Comparison of ENCODE assay signal across 9 cellular contexts in the genomic region with DNA sequence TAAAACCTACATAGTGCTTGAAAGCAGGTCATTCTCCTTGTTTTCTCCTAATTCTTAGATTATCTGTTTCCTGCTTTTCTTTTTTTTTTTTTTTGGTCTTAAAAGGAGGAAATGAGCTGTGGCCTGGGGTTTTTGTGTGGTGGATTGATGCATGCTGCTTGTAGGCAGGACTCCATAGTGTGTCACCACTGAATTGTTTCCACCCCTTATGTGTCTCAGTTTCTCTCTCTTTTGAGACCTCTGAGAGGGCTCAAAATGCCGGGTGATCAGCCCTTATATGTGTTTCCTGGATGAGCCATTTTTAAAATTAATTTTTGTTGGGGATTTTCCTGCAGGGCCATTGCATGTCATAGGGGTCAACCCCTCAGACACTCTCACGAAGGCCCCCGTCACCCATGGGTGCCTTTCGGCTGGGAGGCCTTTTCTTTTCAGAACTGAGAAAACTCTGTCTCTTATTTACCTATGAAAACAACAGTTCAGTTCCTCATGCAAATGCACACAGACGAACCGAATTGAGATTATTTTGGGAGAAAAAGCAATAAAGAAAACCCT. TPM values are rescaled to one million over a fixed set of nuclear protein-coding genes. Genes with fewer than 3 reads are reported as not detected.
A peak's percentile ranks its signal among the peaks of the same experiment; 100 is the strongest.
DNase-seq lines count a peak whose midpoint lies in the region; ATAC-seq, FAIRE-seq and TF ChIP-seq lines count a peak whose summit lies in the region.
"Had no signal": no experiment of that assay in that cellular context is flagged by ENCODE, and none has a peak within 500 bp of the region (broad histone marks: within the 10 kb centered on the region; RNA-seq: fewer than 3 reads in every experiment).

No MANE protein-coding gene starts in this region.

- H3K79me2 ChIP-seq in HepG2 (ENCODE audit: insufficient read depth, low read length) (no peaks in the 10 kb centered on the region), OCI-LY1 (ENCODE audit: insufficient read depth, low read length) (no peaks in the 10 kb centered on the region)

- TF ChIP-seq EP300 in HepG2 (IDR thresholded peaks at IDR 0.05; ENCODE audit: low read depth in 2 of 2, low read length in 2 of 2): no peak
- no peak for TF ChIP-seq EP300 in HepG2 (CRISPR knock-in tag; IDR thresholded peaks at IDR 0.05; ENCODE audit: borderline replicate concordance)

- ATAC-seq in right lobe of liver (peak in 3 of 4 donors; percentile 10 to 53 (median 36)), HepG2 (no peak), HG02943 (IDR thresholded peaks at IDR 0.05; ENCODE audit: low read depth, unreplicated experiment) (peak; percentile 98)

- intact Hi-C loops in right lobe of liver (cut with DNase I) (no loop called here), HepG2 (cut with micrococcal nuclease; ENCODE audit: unreplicated experiment) (no loop called here)

- H3K27me3 ChIP-seq in right lobe of liver (no peaks in the 10 kb centered on the region), HepG2 (ENCODE audit: control insufficient read depth in 1 of 2, insufficient read depth in 2 of 2, low read length in 2 of 2) (no peaks in the 10 kb centered on the region), OCI-LY1 (ENCODE audit: insufficient read depth, low read length) (no peaks in the 10 kb centered on the region)

- H3K27ac ChIP-seq in right lobe of liver (no peak overlapping the region), HepG2 (ENCODE audit: extremely low read length, insufficient read depth, low read length) (no peak overlapping the region), OCI-LY1 (ENCODE audit: low read depth, low read length, poor library complexity, severe bottlenecking) (peak overlapping the region; percentile 92)

- 58% methylated on average over 6 of the region's 6 CpGs for WGBS in right lobe of liver (ENCODE audit: insufficient coverage, low coverage, low lambda C conversion rate, missing lambda C conversion rate)
- WGBS in HepG2 (ENCODE audit: low lambda C conversion rate): under 1% methylated on average over 6 of the region's 6 CpGs

- FAIRE-seq in HepG2 (lab: Jason Lieb, UNC): no peak

- no TSS peak for BruUV-seq in HepG2 (replicated peaks; lab: Mats Ljungman, UMichigan)

- no peaks in the 10 kb centered on the region for H3K9me2 ChIP-seq in OCI-LY1 (ENCODE audit: low read depth, low read length)

- no peak overlapping the region for H3K9ac ChIP-seq in HepG2 (ENCODE audit: insufficient read depth, low read depth, low read length)
- peak overlapping the region; percentile 44; the same call in 1 of the 2 replicates for H3K9ac ChIP-seq in OCI-LY1 (ENCODE audit: low read length)

- H3K4me1 ChIP-seq in right lobe of liver (peaks cover 0 to 22% (median 0%) of the 10 kb centered on the region in 4 donors), HepG2 (ENCODE audit: insufficient read depth, low read length) (no peaks in the 10 kb centered on the region), OCI-LY1 (ENCODE audit: insufficient read depth, low read length, severe bottlenecking) (peaks cover 39% of the 10 kb centered on the region)

- H3K4me3 ChIP-seq in right lobe of liver: no peak overlapping the region
- H3K4me3 ChIP-seq in HepG2 (replicated peaks in 1 of 3; ENCODE audit: insufficient read depth in 1 of 3, low read depth in 2 of 3, low read length in 3 of 3): no peak overlapping the region
- peak overlapping the region; percentile 20 for H3K4me3 ChIP-seq in OCI-LY1 (ENCODE audit: low read depth, low read length, poor library complexity, severe bottlenecking)
- no peak overlapping the region for H3K4me3 ChIP-seq in foreskin fibroblast (ENCODE audit: low read depth in 1 of 2, low read length in 2 of 2)

- CTCF ChIA-PET in HepG2 (lab: Yijun Ruan, JAX; ENCODE audit: low intra/inter-chr PET ratio, low total read pairs): no interaction called here

- TF ChIP-seq CTCF in right lobe of liver (IDR thresholded peaks at IDR 0.05) (no peak), HepG2 (CRISPR knock-in tag; IDR thresholded peaks at IDR 0.05) (no peak), OCI-LY1 (IDR thresholded peaks at IDR 0.05; ENCODE audit: low read length) (no peak), foreskin fibroblast (IDR thresholded peaks at IDR 0.05; ENCODE audit: low read depth, low read length) (no peak)

- no peaks in the 10 kb centered on the region for H3F3A ChIP-seq in OCI-LY1 (ENCODE audit: insufficient read depth, low read length)

- H3K4me2 ChIP-seq in HepG2 (ENCODE audit: low read depth, low read length): no peak overlapping the region
- H3K4me2 ChIP-seq in OCI-LY1 (ENCODE audit: low read length): peak overlapping the region; percentile 53

- H4K20me1 ChIP-seq in HepG2 (ENCODE audit: insufficient read depth, low read length) (no peaks in the 10 kb centered on the region), OCI-LY1 (ENCODE audit: insufficient read depth, low read length) (no peaks in the 10 kb centered on the region)

- POLR2A ChIA-PET in HepG2 (lab: Yijun Ruan, JAX): no interaction called here

- H3K36me3 ChIP-seq in right lobe of liver (no peaks in the 10 kb centered on the region), HepG2 (replicated peaks in 1 of 2; ENCODE audit: control insufficient read depth in 1 of 2, insufficient read depth in 2 of 2, low read length in 2 of 2) (no peaks in the 10 kb centered on the region), OCI-LY1 (ENCODE audit: insufficient read depth, low read length) (no peaks in the 10 kb centered on the region)

- H2AFZ ChIP-seq in HepG2 (ENCODE audit: low read length) (no peak overlapping the region), OCI-LY1 (ENCODE audit: low read length) (peak overlapping the region; percentile 70)

- H3K9me3 ChIP-seq in right lobe of liver (no peaks in the 10 kb centered on the region), HepG2 (ENCODE audit: low read length) (peaks cover 10% of the 10 kb centered on the region; the same call in 1 of the 2 replicates), OCI-LY1 (ENCODE audit: low read length) (peaks cover 6% of the 10 kb centered on the region; the same call in 1 of the 2 replicates)

- TF ChIP-seq RAD21 in HepG2 (CRISPR knock-in tag; IDR thresholded peaks at IDR 0.05): no peak

- no peak for DNase-seq in right lobe of liver
- no peak for DNase-seq in HepG2 (ENCODE audit: low spot score)
- DNase-seq in NCI-H82 (lab: John Stamatoyannopoulos, UW): no peak
- DNase-seq in NCI-H1105 treated with DMSO at 0.1 percent for 48 hours (lab: John Stamatoyannopoulos, UW): no peak
- no peak for DNase-seq in foreskin fibroblast
- DNase-seq in DMS 273 (lab: John Stamatoyannopoulos, UW; ENCODE audit: unreplicated experiment): no peak
- DNase-seq: CD8-positive, alpha-beta memory T cell had no signal

- TF ChIP-seq POLR2A in right lobe of liver (IDR thresholded peaks at IDR 0.05) (no peak), HepG2 (IDR thresholded peaks at IDR 0.05; ENCODE audit: insufficient read depth in 1 of 2, low read depth in 2 of 2, low read length in 2 of 2) (no peak)

- in situ Hi-C loops in HepG2 (cut with HindIII; ENCODE audit: extremely low pct_ligation_motif_present, low pct_unique_long_range_greater_than_20kb): no loop called here

TF ChIP-seq in HepG2, 621 proteins besides CTCF, POLR2A, EP300 and RAD21 (continues in another document):
- TF ChIP-seq, protein P1, sequence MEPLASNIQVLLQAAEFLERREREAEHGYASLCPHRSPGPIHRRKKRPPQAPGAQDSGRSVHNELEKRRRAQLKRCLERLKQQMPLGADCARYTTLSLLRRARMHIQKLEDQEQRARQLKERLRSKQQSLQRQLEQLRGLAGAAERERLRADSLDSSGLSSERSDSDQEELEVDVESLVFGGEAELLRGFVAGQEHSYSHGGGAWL (CRISPR knock-in tag; IDR thresholded peaks at IDR 0.05): no peak
- TF ChIP-seq, protein P2, sequence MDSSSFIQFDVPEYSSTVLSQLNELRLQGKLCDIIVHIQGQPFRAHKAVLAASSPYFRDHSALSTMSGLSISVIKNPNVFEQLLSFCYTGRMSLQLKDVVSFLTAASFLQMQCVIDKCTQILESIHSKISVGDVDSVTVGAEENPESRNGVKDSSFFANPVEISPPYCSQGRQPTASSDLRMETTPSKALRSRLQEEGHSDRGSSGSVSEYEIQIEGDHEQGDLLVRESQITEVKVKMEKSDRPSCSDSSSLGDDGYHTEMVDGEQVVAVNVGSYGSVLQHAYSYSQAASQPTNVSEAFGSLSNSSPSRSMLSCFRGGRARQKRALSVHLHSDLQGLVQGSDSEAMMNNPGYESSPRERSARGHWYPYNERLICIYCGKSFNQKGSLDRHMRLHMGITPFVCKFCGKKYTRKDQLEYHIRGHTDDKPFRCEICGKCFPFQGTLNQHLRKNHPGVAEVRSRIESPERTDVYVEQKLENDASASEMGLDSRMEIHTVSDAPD (CRISPR knock-in tag; IDR thresholded peaks at IDR 0.05): no peak

RNA-seq across cellular contexts. Expression of a gene that starts 32.0 kb away (rescaled TPM):
- total RNA-seq in right lobe of liver (10 to 100 TPM in 1 of 6 experiments, 1 to 10 TPM in 5; 4.1 to 19.1 (median 6.1) TPM), HepG2 (2016; rRNA removed; fragmentation: Illumina TruSeq; extraction: Trizol) (not detected in 2 replicates)
- not detected in 2 replicates for total RNA-seq in HepG2 (2016; cell fraction: cytosol; rRNA removed; fragmentation: Illumina TruSeq; extraction: Trizol; ENCODE audit: low read depth)
- total RNA-seq in HepG2 (2016; cell fraction: insoluble cytoplasmic fraction; rRNA removed; fragmentation: Illumina TruSeq; extraction: Trizol): not detected in 2 replicates
- not detected in 2 replicates for total RNA-seq in HepG2 (2016; cell fraction: membrane; rRNA removed; fragmentation: Illumina TruSeq; extraction: Trizol)
- not detected in 2 replicates for total RNA-seq in HepG2 (2016; cell fraction: nucleus; rRNA removed; fragmentation: Illumina TruSeq; extraction: Trizol)
- polyA plus RNA-seq in HepG2 (2011; rRNA removed): not detected in 2 replicates
- polyA plus RNA-seq in HepG2 (2011; cell fraction: cytosol; rRNA removed): not detected in 2 replicates
- polyA plus RNA-seq in HepG2 (2011; cell fraction: nucleus; rRNA removed): 0.02 TPM in 2 replicates
- not detected in 2 replicates for polyA plus RNA-seq in HepG2 (2012)
- polyA plus RNA-seq in HepG2 (2016; cell fraction: cytosol; fragmentation: Illumina TruSeq; extraction: Trizol; ENCODE audit: low read depth): not detected in 2 replicates
- polyA plus RNA-seq in HepG2 (2016; cell fraction: insoluble cytoplasmic fraction; fragmentation: Illumina TruSeq; extraction: Trizol; ENCODE audit: low read depth): not detected in 2 replicates
- not detected in 2 replicates for polyA plus RNA-seq in HepG2 (2016; cell fraction: membrane; fragmentation: Illumina TruSeq; extraction: Trizol; ENCODE audit: low read depth)
- not detected in 2 replicates for polyA plus RNA-seq in HepG2 (2016; cell fraction: nucleus; fragmentation: Illumina TruSeq; extraction: Trizol; ENCODE audit: insufficient read depth, low read depth)
- 0.21 TPM in 1 of 2 replicates, not detected in the other for polyA minus RNA-seq in HepG2 (2011; rRNA and poly(A)+ RNA removed; ENCODE audit: low replicate concordance)
- polyA minus RNA-seq in HepG2 (2011; cell fraction: cytosol; rRNA and poly(A)+ RNA removed): not detected in 2 replicates
- not detected in 2 replicates for polyA minus RNA-seq in HepG2 (2011; cell fraction: nucleus; rRNA and poly(A)+ RNA removed)
- polyA plus RNA-seq: CD8-positive, alpha-beta memory T cell had no signal
